ENCODE assay signal across 8 cellular contexts in genomic region chr2:180979086-180979934, GRCh38. TPM values are rescaled to one million over a fixed set of nuclear protein-coding genes. Genes with fewer than 3 reads are reported as not detected.
DNase-seq lines count a peak whose midpoint lies in the region; ATAC-seq and TF ChIP-seq lines count a peak whose summit lies in the region.

No MANE protein-coding gene starts in this region.

- H3K27ac Mint-ChIP-seq in stimulated activated naive CD8-positive, alpha-beta T cell treated with anti-CD3 and anti-CD28 coated beads, Interleukin-15, amount 100 ng/mL, for 72 hours, result no peak overlapping the region

- H3K27ac ChIP-seq in HL-60 (replicated peaks) (no peak overlapping the region), adipose tissue (ENCODE audit: low read depth, low read length) (peak overlapping the region; percentile 95)

- peaks cover 7% of the 10 kb centered on the region for H3K27me3 ChIP-seq in HL-60 (ENCODE audit: insufficient read depth, poor library complexity, severe bottlenecking)

- peak; percentile 52 for DNase-seq in AG04449 (ENCODE audit: low read depth, low spot score)
- DNase-seq in HL-60 (ENCODE audit: low read depth in 1 of 2, low spot score in 1 of 2), result no peak
- peak; percentile 27 for DNase-seq in inferior parietal cortex (ENCODE audit: extremely low spot score)
- no peak for DNase-seq in stimulated activated naive CD8-positive, alpha-beta T cell treated with anti-CD3 and anti-CD28 coated beads, Interleukin-15, amount 100 ng/mL, for 72 hours
- no peak for DNase-seq in T-helper 9 cell
- DNase-seq in NCI-H2081 treated with DMSO at 0.1 percent for 48 hours (lab: John Stamatoyannopoulos, UW), result no peak

- TF ChIP-seq CTCF in AG04449 (IDR thresholded peaks at IDR 0.05; ENCODE audit: insufficient read depth, low read length, missing control alignments), result no peak
- no peak for TF ChIP-seq CTCF in HL-60 (IDR thresholded peaks at IDR 0.05; ENCODE audit: insufficient read depth, low read length)

- H3K4me3 ChIP-seq in AG04449 (ENCODE audit: low read depth, low read length), result peak overlapping the region; percentile 77
- peak overlapping the region; percentile 63 for H3K4me3 ChIP-seq in HL-60 (replicated peaks; ENCODE audit: insufficient read depth, low read length)

- WGBS in adipose tissue, 3 donors, result 30 to 34% (median 33%) methylated on average over 9 of the region's 9 CpGs

- H3K9me3 Mint-ChIP-seq in stimulated activated naive CD8-positive, alpha-beta T cell treated with anti-CD3 and anti-CD28 coated beads, Interleukin-15, amount 100 ng/mL, for 72 hours, result no peaks in the 10 kb centered on the region

- no peak for ATAC-seq in stimulated activated naive CD8-positive, alpha-beta T cell treated with anti-CD3 and anti-CD28 coated beads, Interleukin-15, amount 100 ng/mL, for 72 hours
- no peak for ATAC-seq in HG02970 (IDR thresholded peaks at IDR 0.05; ENCODE audit: low FRiP score, unreplicated experiment)

- POLR2A ChIA-PET in AG04449 (lab: Yijun Ruan, JAX), result interaction anchor here (0.6 to 1.4 kb wide), 5 partner anchors 10 to 853 kb away, joined by 3 read pairs; no protein-coding TSS in a partner anchor

- H3K4me3 Mint-ChIP-seq in stimulated activated naive CD8-positive, alpha-beta T cell treated with anti-CD3 and anti-CD28 coated beads, Interleukin-15, amount 100 ng/mL, for 72 hours, result peak overlapping the region; percentile 61 to 79

- H3K27me3 Mint-ChIP-seq in stimulated activated naive CD8-positive, alpha-beta T cell treated with anti-CD3 and anti-CD28 coated beads, Interleukin-15, amount 100 ng/mL, for 72 hours, result no peaks in the 10 kb centered on the region

- H3K4me1 Mint-ChIP-seq in stimulated activated naive CD8-positive, alpha-beta T cell treated with anti-CD3 and anti-CD28 coated beads, Interleukin-15, amount 100 ng/mL, for 72 hours, result peaks cover 36% of the 10 kb centered on the region

- CTCF ChIA-PET in AG04449 (lab: Yijun Ruan, JAX), result interaction anchor here (0.6 to 3.7 kb wide), 15 partner anchors 9 to 856 kb away, joined by 3 to 26 read pairs (median 3); no protein-coding TSS in a partner anchor

RNA-seq across cellular contexts. Expression of gene UBE2E3, which starts 1.1 kb away (rescaled TPM):
- 10 to 100 TPM; 41.6 to 67.0 (median 52.7) TPM for polyA plus RNA-seq in adipose tissue

Comparison
In these comparisons a context has a peak if more than half of its experiments do, and no peak if none do; other contexts are left out.
1. DNase-seq: peak in AG04449 (single experiment) and inferior parietal cortex (single experiment); none in HL-60 (0 of 2), stimulated activated naive CD8-positive, alpha-beta T cell treated with anti-CD3 and anti-CD28 coated beads, Interleukin-15, amount 100 ng/mL, for 72 hours (0 of 2), T-helper 9 cell (single experiment) and NCI-H2081 treated with DMSO at 0.1 percent for 48 hours (single experiment).